Comparison of ENCODE assay signal across 11 cellular contexts in genomic region chr2:193584001-193584400, GRCh38.
A peak's percentile ranks its signal among the peaks of the same experiment; 100 is the strongest.
DNase-seq lines count a peak whose midpoint lies in the region; ATAC-seq and TF ChIP-seq lines count a peak whose summit lies in the region.
"Had no signal": no experiment of that assay in that cellular context is flagged by ENCODE, and none has a peak within 500 bp of the region (broad histone marks: within the 10 kb centered on the region; RNA-seq: fewer than 3 reads in every experiment).

No MANE protein-coding gene starts in this region.

- 51 to 59% methylated on average over 5 of the region's 5 CpGs for WGBS in testis, 2 donors

- DNase-seq in SIG-M5 treated with dmso at 0.1 percent for 504 hours (lab: John Stamatoyannopoulos, UW; ENCODE audit: unreplicated experiment) (peak; percentile 6), SIG-M5 (lab: John Stamatoyannopoulos, UW) (no peak), NCI-H526 treated with DMSO at 0.1 percent for 48 hours (lab: John Stamatoyannopoulos, UW) (peak; percentile 16), fibroblast of pulmonary artery (ENCODE audit: low read depth) (peak; percentile 46), testis (peak; percentile 51), left cardiac atrium (no peak), occipital lobe (lab: John Stamatoyannopoulos, UW) (no peak)
- DNase-seq in stimulated activated CD4-positive, alpha-beta T cell treated with anti-CD3 and anti-CD28 coated beads, Interleukin-4, amount 100 ng/mL, for 1 hour, result no peak
- DNase-seq: heart left ventricle, substantia nigra had no signal

- H3K4me3 ChIP-seq in fibroblast of pulmonary artery (replicated peaks; ENCODE audit: low read depth, low read length) (no peak overlapping the region), testis (no peak overlapping the region)
- H3K4me3 ChIP-seq: heart left ventricle had no signal

- no peak for ATAC-seq in left cardiac atrium
- ATAC-seq: heart left ventricle had no signal

- H3K27me3 ChIP-seq in testis, result no peaks in the 10 kb centered on the region
- H3K27me3 ChIP-seq: heart left ventricle had no signal

- H3K27ac ChIP-seq in testis, result no peak overlapping the region
- H3K27ac ChIP-seq: heart left ventricle, KMS-11 had no signal

- TF ChIP-seq CTCF in fibroblast of pulmonary artery (IDR thresholded peaks at IDR 0.05; ENCODE audit: low read length, missing control alignments) (peak; percentile 37), testis (IDR thresholded peaks at IDR 0.05) (no peak)

- H3K4me1 ChIP-seq in testis, result no peaks in the 10 kb centered on the region
- H3K4me1 ChIP-seq: heart left ventricle had no signal

- H3K9me3 ChIP-seq in testis, result no peaks in the 10 kb centered on the region

- no peaks in the 10 kb centered on the region for H3K36me3 ChIP-seq in testis (ENCODE audit: low read depth, missing control alignments)
- H3K36me3 ChIP-seq: heart left ventricle had no signal

- TF ChIP-seq POLR2A in testis (IDR thresholded peaks at IDR 0.05), result no peak

- intact Hi-C loops in testis (cut with DNase I; ENCODE audit: low total_unique reads) (no loop called here), left cardiac atrium (cut with DNase I) (no loop called here)

Comparison
In these comparisons a context has a peak if more than half of its experiments do, and no peak if none do; other contexts are left out.
1. DNase-seq: peak in SIG-M5 treated with dmso at 0.1 percent for 504 hours (single experiment), NCI-H526 treated with DMSO at 0.1 percent for 48 hours (single experiment), fibroblast of pulmonary artery (single experiment) and testis (single experiment); none in SIG-M5 (single experiment), left cardiac atrium (single experiment), occipital lobe (single experiment) and stimulated activated CD4-positive, alpha-beta T cell treated with anti-CD3 and anti-CD28 coated beads, Interleukin-4, amount 100 ng/mL, for 1 hour (single experiment).